ENCODE assay signal across 22 cellular contexts in the genomic region with DNA sequence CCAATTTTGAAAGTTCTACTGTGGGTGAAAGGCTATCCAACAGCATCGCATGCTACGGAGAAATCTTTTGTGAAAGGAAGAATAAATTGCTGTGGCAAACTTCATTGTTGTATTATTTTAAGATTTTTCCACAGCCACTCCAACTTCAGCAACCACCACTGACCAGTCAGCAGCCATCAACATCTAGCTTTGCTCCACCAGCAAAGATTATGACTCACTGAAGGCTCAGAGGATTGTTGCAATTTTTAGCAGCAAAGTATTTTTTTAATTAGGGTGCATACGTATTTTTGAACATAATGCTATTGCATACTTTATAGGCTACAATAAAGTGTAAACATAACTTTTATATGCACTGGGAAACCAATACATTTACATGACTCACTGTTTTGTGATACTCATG.
DNase-seq lines count a peak whose midpoint lies in the region; ATAC-seq and TF ChIP-seq lines count a peak whose summit lies in the region.
"Had no signal": no experiment of that assay in that cellular context is flagged by ENCODE, and none has a peak within 500 bp of the region (broad histone marks: within the 10 kb centered on the region; RNA-seq: fewer than 3 reads in every experiment).

No MANE protein-coding gene starts in this region.

- H3K9me3 Mint-ChIP-seq in activated naive CD8-positive, alpha-beta T cell treated with anti-CD3 and anti-CD28 coated beads for 36 hours, result no peaks in the 10 kb centered on the region

- H3K4me3 ChIP-seq in epithelial cell of esophagus (ENCODE audit: low read length), result no peak overlapping the region

- no peaks in the 10 kb centered on the region for H3K4me1 Mint-ChIP-seq in activated naive CD8-positive, alpha-beta T cell treated with anti-CD3 and anti-CD28 coated beads for 36 hours
- H3K4me1 Mint-ChIP-seq: B cell had no signal

- no peaks in the 10 kb centered on the region for H3K36me3 Mint-ChIP-seq in activated naive CD8-positive, alpha-beta T cell treated with anti-CD3 and anti-CD28 coated beads for 36 hours
- H3K36me3 Mint-ChIP-seq: CD4-positive, CD25-positive, alpha-beta regulatory T cell had no signal

- peak; percentile 11 for DNase-seq in AG09319 (ENCODE audit: extremely low read depth, low read depth)
- DNase-seq in ELR (ENCODE audit: low read depth), result peak; percentile 17
- peak; percentile 70 for DNase-seq in M059J (ENCODE audit: low read depth)
- DNase-seq in epithelial cell of esophagus (ENCODE audit: low read depth), result peak; percentile 27
- DNase-seq in NCI-H187 (lab: John Stamatoyannopoulos, UW), result no peak
- DNase-seq in stimulated activated CD4-positive, alpha-beta T cell treated with anti-CD3 and anti-CD28 coated beads, Interleukin-12 subunit alpha, Interleukin-12 subunit beta, amount 100 ng/mL, for 4 hours, result no peak
- no peak for DNase-seq in activated naive CD8-positive, alpha-beta T cell treated with anti-CD3 and anti-CD28 coated beads for 36 hours
- DNase-seq: CD4-positive, CD25-positive, alpha-beta regulatory T cell; DMS79 treated with DMSO at 0.1 percent for 48 hours; GOT3; KBM-7; NCI-H1092 treated with DMSO at 0.1 percent for 48 hours; NCI-H1436 treated with DMSO at 0.1 percent for 48 hours; NCI-H2029; NCI-H2227 treated with DMSO at 0.1 percent for 48 hours; NCI-H510A; SHP77 treated with DMSO at 0.1 percent for 48 hours; SK-N-SH had no signal

- H3K27me3 Mint-ChIP-seq in activated naive CD8-positive, alpha-beta T cell treated with anti-CD3 and anti-CD28 coated beads for 36 hours, result no peaks in the 10 kb centered on the region
- H3K27me3 Mint-ChIP-seq: B cell; CD4-positive, CD25-positive, alpha-beta regulatory T cell had no signal

- no peak overlapping the region for H3K4me3 Mint-ChIP-seq in activated naive CD8-positive, alpha-beta T cell treated with anti-CD3 and anti-CD28 coated beads for 36 hours
- H3K4me3 Mint-ChIP-seq: B cell; CD4-positive, CD25-positive, alpha-beta regulatory T cell had no signal

- H3K27ac Mint-ChIP-seq in activated naive CD8-positive, alpha-beta T cell treated with anti-CD3 and anti-CD28 coated beads for 36 hours, result no peak overlapping the region
- H3K27ac Mint-ChIP-seq: B cell; CD4-positive, CD25-positive, alpha-beta regulatory T cell had no signal

- TF ChIP-seq CTCF in AG09319 (IDR thresholded peaks at IDR 0.05; ENCODE audit: low read depth, low read length) (no peak), epithelial cell of esophagus (IDR thresholded peaks at IDR 0.05; ENCODE audit: insufficient read depth, low read depth, low read length, missing control alignments) (no peak)

- no peak for ATAC-seq in activated CD4-positive, CD25-positive, alpha-beta regulatory T cell treated with anti-CD3 and anti-CD28 coated beads, Interleukin-2, amount 50 U/mL, for 24 hours
- ATAC-seq: HCT116, HepG2 had no signal

Comparison
In these comparisons a context has a peak if more than half of its experiments do, and no peak if none do; other contexts are left out.
1. DNase-seq: peak in AG09319 (single experiment), ELR (single experiment), M059J (single experiment) and epithelial cell of esophagus (single experiment); none in NCI-H187 (0 of 2), stimulated activated CD4-positive, alpha-beta T cell treated with anti-CD3 and anti-CD28 coated beads, Interleukin-12 subunit alpha, Interleukin-12 subunit beta, amount 100 ng/mL, for 4 hours (single experiment) and activated naive CD8-positive, alpha-beta T cell treated with anti-CD3 and anti-CD28 coated beads for 36 hours (single experiment).